8 cellular contexts compared by ENCODE assay signal in genomic region chr11:12235549-12235944, GRCh38.
DNase-seq lines count a peak whose midpoint lies in the region; ATAC-seq and TF ChIP-seq lines count a peak whose summit lies in the region.

No MANE protein-coding gene starts in this region.

- no peaks in the 10 kb centered on the region for H3K9me3 ChIP-seq in Caco-2
- H3K9me3 ChIP-seq in mucosa of descending colon = no peaks in the 10 kb centered on the region

- ATAC-seq in HG02981 (IDR thresholded peaks at IDR 0.05; ENCODE audit: unreplicated experiment) (peak; percentile 5), mucosa of descending colon (peak; percentile 17)
- ATAC-seq in activated naive CD8-positive, alpha-beta T cell treated with anti-CD3 and anti-CD28 coated beads, Interleukin-2, amount 50 U/mL, for 24 hours = peak; percentile 37

- H3K4me3 Mint-ChIP-seq in Caco-2 (ENCODE audit: unreplicated experiment) = no peak overlapping the region
- H3K4me3 Mint-ChIP-seq in activated naive CD8-positive, alpha-beta T cell treated with anti-CD3 and anti-CD28 coated beads, Interleukin-2, amount 50 U/mL, for 24 hours = peak overlapping the region; percentile 50

- H3K9me3 Mint-ChIP-seq in Caco-2 (ENCODE audit: unreplicated experiment) = no peaks in the 10 kb centered on the region
- H3K9me3 Mint-ChIP-seq in activated naive CD8-positive, alpha-beta T cell treated with anti-CD3 and anti-CD28 coated beads, Interleukin-2, amount 50 U/mL, for 24 hours = no peaks in the 10 kb centered on the region

- peak; percentile 52 to 72 for DNase-seq in Caco-2
- DNase-seq in activated naive CD8-positive, alpha-beta T cell treated with anti-CD3 and anti-CD28 coated beads, Interleukin-2, amount 50 U/mL, for 24 hours = no peak
- no peak for DNase-seq in mucosa of descending colon
- DNase-seq in NCI-H1436 (lab: John Stamatoyannopoulos, UW) = no peak
- DNase-seq in cortex of kidney (lab: John Stamatoyannopoulos, UW) = no peak
- no peak for DNase-seq in LoVo (ENCODE audit: low spot score)
- DNase-seq in anterior cingulate cortex (lab: John Stamatoyannopoulos, UW) = no peak

- H3K36me3 Mint-ChIP-seq in Caco-2 (ENCODE audit: insufficient read depth, unreplicated experiment) = peaks cover 94% of the 10 kb centered on the region
- H3K36me3 Mint-ChIP-seq in activated naive CD8-positive, alpha-beta T cell treated with anti-CD3 and anti-CD28 coated beads, Interleukin-2, amount 50 U/mL, for 24 hours (ENCODE audit: low read depth) = peaks cover 64% of the 10 kb centered on the region

- BruUV-seq in Caco-2 (replicated peaks; lab: Mats Ljungman, UMichigan) = no TSS peak

- POLR2A ChIA-PET in Caco-2 (lab: Charles Lee) = no interaction called here

- H3K4me1 ChIP-seq in Caco-2 (peaks cover 71% of the 10 kb centered on the region), mucosa of descending colon (ENCODE audit: low read depth) (peaks cover 17% of the 10 kb centered on the region)

- TF ChIP-seq CTCF in Caco-2 (IDR thresholded peaks at IDR 0.05; ENCODE audit: insufficient read depth in 1 of 2, low read depth in 1 of 2, low read length in 1 of 2, severe bottlenecking in 1 of 2, unreplicated experiment in 1 of 2) (peak in 1 of 2 experiments; percentile 50), mucosa of descending colon (IDR thresholded peaks at IDR 0.05) (no peak)

- H3K4me1 Mint-ChIP-seq in Caco-2 (ENCODE audit: low read depth, unreplicated experiment) = peaks cover 52% of the 10 kb centered on the region
- peaks cover 40% of the 10 kb centered on the region for H3K4me1 Mint-ChIP-seq in activated naive CD8-positive, alpha-beta T cell treated with anti-CD3 and anti-CD28 coated beads, Interleukin-2, amount 50 U/mL, for 24 hours

- no peaks in the 10 kb centered on the region for H3K27me3 ChIP-seq in Caco-2 (replicated peaks; ENCODE audit: control insufficient read depth, insufficient read depth, low read length)

- H3K27ac Mint-ChIP-seq in Caco-2 (ENCODE audit: unreplicated experiment) = peak overlapping the region; percentile 75
- H3K27ac Mint-ChIP-seq in activated naive CD8-positive, alpha-beta T cell treated with anti-CD3 and anti-CD28 coated beads, Interleukin-2, amount 50 U/mL, for 24 hours = peak overlapping the region; percentile 89

- H3K27me3 Mint-ChIP-seq in Caco-2 (ENCODE audit: insufficient read depth, unreplicated experiment) = no peaks in the 10 kb centered on the region
- H3K27me3 Mint-ChIP-seq in activated naive CD8-positive, alpha-beta T cell treated with anti-CD3 and anti-CD28 coated beads, Interleukin-2, amount 50 U/mL, for 24 hours = no peaks in the 10 kb centered on the region

- CTCF ChIA-PET in Caco-2 (lab: Charles Lee) = interaction anchor here (0.6 to 2.5 kb wide), 19 partner anchors 12 to 188 kb away, joined by 3 to 13 read pairs (median 5); no protein-coding TSS in a partner anchor

- H3K4me3 ChIP-seq in Caco-2 (ENCODE audit: low read depth, low read length) = no peak overlapping the region
- no peak overlapping the region for H3K4me3 ChIP-seq in mucosa of descending colon

- H3K36me3 ChIP-seq in Caco-2 (ENCODE audit: control insufficient read depth, insufficient read depth, low read length) = 0 out of 2 replicates have a peak, but pooled peaks cover 5% of the 10 kb centered on the region
- no peaks in the 10 kb centered on the region for H3K36me3 ChIP-seq in mucosa of descending colon (ENCODE audit: low read depth)

- intact Hi-C loops in Caco-2 (cut with micrococcal nuclease; ENCODE audit: unreplicated experiment) = loop anchor here (2.0 kb wide), 1 partner anchor 115 kb away; no protein-coding TSS in a partner anchor
- intact Hi-C loops in mucosa of descending colon (cut with DNase I, micrococcal nuclease) = loop anchor here in 1 of 2 donors (10.0 kb wide), 1 partner anchor 121 kb away; the partner anchor contains the start of gene MICAL2

Comparison
In these comparisons a context has a peak if more than half of its experiments do, and no peak if none do; other contexts are left out.
1. DNase-seq: peak in Caco-2 (2 of 2); none in activated naive CD8-positive, alpha-beta T cell treated with anti-CD3 and anti-CD28 coated beads, Interleukin-2, amount 50 U/mL, for 24 hours (single experiment), mucosa of descending colon (0 of 3), NCI-H1436 (single experiment), cortex of kidney (single experiment), LoVo (single experiment) and anterior cingulate cortex (0 of 58).
2. Peak in every context shown above with its lines, with median percentiles within 50 percentile points of each other: ATAC-seq.